ENCODE assay signal across 1 cellular context in the genomic region with DNA sequence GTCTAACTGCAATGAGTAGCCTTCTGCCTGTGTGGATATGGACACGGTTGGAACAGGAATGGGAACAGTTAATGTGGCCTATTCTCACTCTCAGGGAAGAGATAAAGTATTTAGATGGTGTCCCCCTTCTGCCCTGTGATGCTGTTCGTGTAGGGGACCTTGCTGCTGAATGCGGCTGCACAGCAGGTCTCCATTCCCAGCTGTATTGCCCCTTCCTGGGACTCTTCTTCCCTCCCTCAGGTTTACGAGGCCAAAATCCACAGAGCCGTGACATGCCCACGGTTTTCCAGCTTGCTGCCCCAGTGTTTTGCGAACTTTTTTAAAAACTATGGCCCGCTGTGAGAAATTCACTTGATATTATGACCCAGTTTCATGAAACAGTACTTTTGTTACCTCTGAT.
TF ChIP-seq lines count a peak whose summit lies in the region.

No MANE protein-coding gene starts in this region.

TF ChIP-seq in IMR-90, 13 proteins besides CTCF, POLR2A, EP300 and RAD21:
- TF ChIP-seq CHD1 (IDR thresholded peaks at IDR 0.05; ENCODE audit: low read depth, low read length) = no peak
- TF ChIP-seq BHLHE40 (IDR thresholded peaks at IDR 0.05; ENCODE audit: low read depth, low read length) = no peak
- no peak for TF ChIP-seq RCOR1 (IDR thresholded peaks at IDR 0.05; ENCODE audit: insufficient replicate concordance, low read length)
- no peak for TF ChIP-seq MAZ (IDR thresholded peaks at IDR 0.05; ENCODE audit: borderline replicate concordance, low read depth, low read length)
- TF ChIP-seq MXI1 (IDR thresholded peaks at IDR 0.05; ENCODE audit: borderline replicate concordance, low read depth, low read length) = no peak
- TF ChIP-seq, protein P1, sequence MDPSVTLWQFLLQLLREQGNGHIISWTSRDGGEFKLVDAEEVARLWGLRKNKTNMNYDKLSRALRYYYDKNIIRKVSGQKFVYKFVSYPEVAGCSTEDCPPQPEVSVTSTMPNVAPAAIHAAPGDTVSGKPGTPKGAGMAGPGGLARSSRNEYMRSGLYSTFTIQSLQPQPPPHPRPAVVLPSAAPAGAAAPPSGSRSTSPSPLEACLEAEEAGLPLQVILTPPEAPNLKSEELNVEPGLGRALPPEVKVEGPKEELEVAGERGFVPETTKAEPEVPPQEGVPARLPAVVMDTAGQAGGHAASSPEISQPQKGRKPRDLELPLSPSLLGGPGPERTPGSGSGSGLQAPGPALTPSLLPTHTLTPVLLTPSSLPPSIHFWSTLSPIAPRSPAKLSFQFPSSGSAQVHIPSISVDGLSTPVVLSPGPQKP (IDR thresholded peaks at IDR 0.05; ENCODE audit: borderline replicate concordance, low read depth, low read length) = no peak
- TF ChIP-seq, protein P2, sequence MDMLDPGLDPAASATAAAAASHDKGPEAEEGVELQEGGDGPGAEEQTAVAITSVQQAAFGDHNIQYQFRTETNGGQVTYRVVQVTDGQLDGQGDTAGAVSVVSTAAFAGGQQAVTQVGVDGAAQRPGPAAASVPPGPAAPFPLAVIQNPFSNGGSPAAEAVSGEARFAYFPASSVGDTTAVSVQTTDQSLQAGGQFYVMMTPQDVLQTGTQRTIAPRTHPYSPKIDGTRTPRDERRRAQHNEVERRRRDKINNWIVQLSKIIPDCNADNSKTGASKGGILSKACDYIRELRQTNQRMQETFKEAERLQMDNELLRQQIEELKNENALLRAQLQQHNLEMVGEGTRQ (IDR thresholded peaks at IDR 0.05; ENCODE audit: low read depth, low read length) = no peak
- no peak for TF ChIP-seq MAFK (IDR thresholded peaks at IDR 0.05; ENCODE audit: low read depth, low read length)
- TF ChIP-seq NFE2L2 (IDR thresholded peaks at IDR 0.05; ENCODE audit: low read depth, low read length) = no peak
- no peak for TF ChIP-seq SMC3 (IDR thresholded peaks at IDR 0.05; ENCODE audit: low read depth, low read length)
- TF ChIP-seq CEBPB (IDR thresholded peaks at IDR 0.05; ENCODE audit: low read depth, low read length) = no peak
- TF ChIP-seq FOS (IDR thresholded peaks at IDR 0.05; ENCODE audit: low read depth, low read length) = no peak
- TF ChIP-seq RFX5 (IDR thresholded peaks at IDR 0.05; ENCODE audit: low read depth, low read length) = no peak
